2 cellular contexts compared by ENCODE assay signal in genomic region chr1:248714248-248714647, GRCh38.
TF ChIP-seq lines count a peak whose summit lies in the region.

No MANE protein-coding gene starts in this region.

TF ChIP-seq in A549, 52 proteins besides CTCF, POLR2A, EP300 and RAD21 (continued from another document):
- TF ChIP-seq REST (IDR thresholded peaks at IDR 0.05), result no peak
- TF ChIP-seq USF2 (IDR thresholded peaks at IDR 0.05), result no peak

TF ChIP-seq in GM23338, 12 proteins besides CTCF, POLR2A, EP300 and RAD21:
- TF ChIP-seq ZNF462 (CRISPR knock-in tag; IDR thresholded peaks at IDR 0.05) (no peak), ZNF331 (CRISPR knock-in tag; IDR thresholded peaks at IDR 0.05; ENCODE audit: low read depth) (no peak), POLR2AphosphoS5 (IDR thresholded peaks at IDR 0.05; ENCODE audit: low read depth) (no peak), REST (IDR thresholded peaks at IDR 0.05; ENCODE audit: unreplicated experiment) (no peak), CREB1 (CRISPR knock-in tag; IDR thresholded peaks at IDR 0.05; ENCODE audit: low read depth) (no peak), STAT1 (IDR thresholded peaks at IDR 0.05; ENCODE audit: unreplicated experiment) (no peak), ZNF114 (CRISPR knock-in tag; IDR thresholded peaks at IDR 0.05) (no peak), JUNB (IDR thresholded peaks at IDR 0.05; ENCODE audit: unreplicated experiment) (no peak)
